In genomic region chr4:26860157-26860921, GRCh38 we compare ENCODE assay signal across 8 cellular contexts. TPM values are rescaled to one million over a fixed set of nuclear protein-coding genes. Genes with fewer than 3 reads are reported as not detected.
DNase-seq lines count a peak whose midpoint lies in the region; ATAC-seq and TF ChIP-seq lines count a peak whose summit lies in the region.

TSS of gene STIM2 (plus strand) at chr4:26860841.

- H3K9me3 ChIP-seq in AG04450 (ENCODE audit: control insufficient read depth, insufficient read depth, low read length) (no peaks in the 10 kb centered on the region; the same call in 1 of the 2 replicates), breast epithelium (no peaks in the 10 kb centered on the region), iPS-18c (ENCODE audit: control insufficient read depth, insufficient read depth, low read length) (no peaks in the 10 kb centered on the region)

- H3K4me3 ChIP-seq in AG04450 (ENCODE audit: low read depth, low read length) (peak within 1 kb of the TSS; percentile 83), breast epithelium (peak within 1 kb of the TSS; percentile 73 to 96 (median 87)), iPS-18c (ENCODE audit: insufficient read depth, low read depth, low read length) (peak within 1 kb of the TSS; percentile 78), skin epidermis (peak within 1 kb of the TSS; percentile 70 to 98 (median 92))

- TF ChIP-seq POLR2A in breast epithelium (IDR thresholded peaks at IDR 0.05): peak; percentile 45

- CTCF ChIA-PET in AG04450 (lab: Charles Lee): interaction anchor here (0.6 to 2.1 kb wide), 12 partner anchors 8 to 1474 kb away, joined by 3 to 17 read pairs (median 4); no protein-coding TSS in a partner anchor

- peak; percentile 93 for DNase-seq in AG04450 (ENCODE audit: low read depth, low spot score)
- peak; percentile 94 for DNase-seq in NCI-H2196 treated with DMSO at 0.1 percent for 48 hours (lab: John Stamatoyannopoulos, UW; ENCODE audit: unreplicated experiment)
- peak; percentile 93 to 94 for DNase-seq in breast epithelium (ENCODE audit: low spot score in 2 of 2)

- H3K36me3 ChIP-seq in breast epithelium: no peaks in the 10 kb centered on the region

- TF ChIP-seq CTCF in AG04450 (IDR thresholded peaks at IDR 0.05; ENCODE audit: low read depth, low read length) (peak; percentile 54), VCaP (conservative IDR thresholded peaks at IDR 0.05) (peak; percentile 55), breast epithelium (IDR thresholded peaks at IDR 0.05) (peak; percentile 44 to 59 (median 49))

- H3K27me3 ChIP-seq in AG04450 (ENCODE audit: control insufficient read depth, insufficient read depth, low read length) (no peaks in the 10 kb centered on the region), breast epithelium (no peaks in the 10 kb centered on the region)

- H3K27ac ChIP-seq in AG04450 (ENCODE audit: low read depth, low read length) (peak within 1 kb of the TSS; percentile 54), VCaP (peak within 1 kb of the TSS; percentile 95), breast epithelium (peak within 1 kb of the TSS; percentile 92 to 96), skin epidermis (peak within 1 kb of the TSS; percentile 86 to 99 (median 94))

- ATAC-seq in GM18870 (IDR thresholded peaks at IDR 0.05; ENCODE audit: unreplicated experiment) (peak; percentile 54), HG03135 (IDR thresholded peaks at IDR 0.05; ENCODE audit: unreplicated experiment) (peak; percentile 52)

- intact Hi-C loops in breast epithelium (cut with DNase I; ENCODE audit: low total_unique reads): loop anchor here (10.0 kb wide), 1 partner anchor 1766 kb away; no protein-coding TSS in a partner anchor

- peaks cover 0 to 13% of the 10 kb centered on the region in 2 donors for H3K4me1 ChIP-seq in breast epithelium

- POLR2A ChIA-PET in AG04450 (lab: Yijun Ruan, JAX): interaction anchor here (0.6 to 2.8 kb wide), 10 partner anchors 9 to 1548 kb away, joined by 3 to 13 read pairs (median 6); partner anchors contain the start of gene ZCCHC4

RNA-seq across cellular contexts. Expression of gene STIM2, which starts in this region (rescaled TPM):
- polyA plus RNA-seq in AG04450 (2011; rRNA removed): 23.9 and 26.8 TPM in 2 replicates
- polyA minus RNA-seq in AG04450 (2011; rRNA and poly(A)+ RNA removed): 29.7 and 32.5 TPM in 2 replicates
- total RNA-seq in breast epithelium: 10 to 100 TPM; 12.0 to 24.7 (median 23.3) TPM

Comparison
In these comparisons a context has a peak if more than half of its experiments do, and no peak if none do; other contexts are left out.
1. Peak in every context shown above with its lines: DNase-seq, ATAC-seq, H3K4me3 ChIP-seq and H3K27ac ChIP-seq.